26 cellular contexts compared by ENCODE assay signal in the genomic region with DNA sequence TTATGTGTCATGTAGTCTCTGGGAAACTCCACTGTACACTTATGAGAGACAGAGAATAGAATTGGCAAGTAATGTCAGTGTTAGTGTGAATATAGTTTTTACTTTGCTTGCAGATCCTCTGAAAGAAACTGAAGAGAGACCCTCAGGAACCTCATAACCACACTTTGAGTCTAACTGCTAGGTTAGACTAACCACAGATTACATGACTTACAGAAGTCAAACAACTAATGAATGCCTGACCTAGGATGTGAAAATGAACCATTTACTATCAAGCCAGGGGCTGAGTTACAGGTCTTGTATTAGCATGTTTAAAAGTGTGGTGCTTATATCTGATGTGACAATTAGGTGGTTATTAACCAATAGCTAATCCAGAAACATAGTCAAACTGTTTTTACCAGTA.
"Had no signal": no experiment of that assay in that cellular context is flagged by ENCODE, and none has a peak within 500 bp of the region (broad histone marks: within the 10 kb centered on the region; RNA-seq: fewer than 3 reads in every experiment).

No MANE protein-coding gene starts in this region.

- H3K4me1 ChIP-seq: neural progenitor cell, parathyroid adenoma, psoas muscle, right lobe of liver, sigmoid colon, suprapubic skin, testis, tibial artery, transverse colon, upper lobe of right lung, uterus had no signal

- H3K27ac ChIP-seq: neural progenitor cell, ovary, parathyroid adenoma, psoas muscle, right lobe of liver, sigmoid colon, suprapubic skin, testis, tibial artery, transverse colon, upper lobe of right lung, uterus had no signal

- DNase-seq: natural killer cell; occipital lobe; ovary; posterior cingulate gyrus; psoas muscle; right cardiac atrium; right lobe of liver; sigmoid colon; small intestine; stimulated activated CD4-positive, alpha-beta T cell treated with anti-CD3 and anti-CD28 coated beads, Interleukin-15, amount 100 ng/mL, for 24 hours; stimulated activated CD4-positive, alpha-beta T cell treated with anti-CD3 and anti-CD28 coated beads, Interleukin-2, amount 100 ng/mL, for 24 hours; stimulated activated CD4-positive, alpha-beta T cell treated with anti-CD3 and anti-CD28 coated beads, Interleukin-2, amount 100 ng/mL, for 48 hours; stimulated activated CD4-positive, alpha-beta T cell treated with anti-CD3 and anti-CD28 coated beads, Interleukin-4, amount 100 ng/mL, for 24 hours; stimulated activated naive CD4-positive, alpha-beta T cell; stimulated activated naive CD8-positive, alpha-beta T cell treated with anti-CD3 and anti-CD28 coated beads, Interleukin-15, amount 100 ng/mL, for 72 hours; stimulated activated naive CD8-positive, alpha-beta T cell treated with anti-CD3 and anti-CD28 coated beads, Interleukin-15, Interleukin-2, amounts not matched to agents 100 U/mL and 50 U/mL, for 24 hours; substantia nigra; testis; tibial artery; transverse colon; upper lobe of right lung; uterus had no signal

- H3K27me3 ChIP-seq: neural progenitor cell, ovary, right lobe of liver, sigmoid colon, suprapubic skin, testis, tibial artery, transverse colon, upper lobe of right lung, uterus had no signal

- H3K79me2 ChIP-seq: parathyroid adenoma had no signal

- H3K9me3 ChIP-seq: ovary, psoas muscle, right lobe of liver, sigmoid colon, suprapubic skin, testis, tibial artery, transverse colon, upper lobe of right lung, uterus had no signal

- H3K4me2 ChIP-seq: neural progenitor cell had no signal

- H2AFZ ChIP-seq: neural progenitor cell, parathyroid adenoma had no signal

- H3K36me3 ChIP-seq: neural progenitor cell, ovary, right lobe of liver, sigmoid colon, suprapubic skin, tibial artery, transverse colon, upper lobe of right lung, uterus had no signal

- H3K9ac ChIP-seq: neural progenitor cell, parathyroid adenoma had no signal

- FAIRE-seq: small intestine had no signal

- H3K4me3 ChIP-seq: neural progenitor cell, ovary, psoas muscle, right lobe of liver, sigmoid colon, suprapubic skin, testis, tibial artery, transverse colon, upper lobe of right lung, uterus had no signal

- ATAC-seq: natural killer cell; psoas muscle; right cardiac atrium; right lobe of liver; stimulated activated memory B cell treated with anti-CD40 and anti-IgM and Interleukin-4, amounts not matched to agents 10 μg/mL and 1 μg/mL and 100 μg/mL, for 72 hours; stimulated activated naive CD8-positive, alpha-beta T cell treated with anti-CD3 and anti-CD28 coated beads, Interleukin-15, amount 100 ng/mL, for 72 hours; stimulated activated naive CD8-positive, alpha-beta T cell treated with anti-CD3 and anti-CD28 coated beads, Interleukin-15, Interleukin-2, amounts not matched to agents 100 U/mL and 50 U/mL, for 24 hours; upper lobe of right lung had no signal
